Comparison of ENCODE assay signal across 14 cellular contexts in genomic region chr3:190902292-190902691, GRCh38. TPM values are rescaled to one million over a fixed set of nuclear protein-coding genes. Genes with fewer than 3 reads are reported as not detected.
"Had no signal": no experiment of that assay in that cellular context is flagged by ENCODE, and none has a peak within 500 bp of the region (broad histone marks: within the 10 kb centered on the region; RNA-seq: fewer than 3 reads in every experiment).

No MANE protein-coding gene starts in this region.

- H3K4me3 ChIP-seq: lower lobe of right lung, neural progenitor cell, testis had no signal

- H3K27me3 ChIP-seq: neural progenitor cell, testis had no signal

- H2AFZ ChIP-seq: neural progenitor cell, parathyroid adenoma had no signal

- H3K4me1 ChIP-seq: lower lobe of right lung, neural progenitor cell, parathyroid adenoma, testis had no signal

- DNase-seq: activated effector memory CD4-positive, alpha-beta T cell treated with Interleukin-2 at 50 U/mL for 16 hours; activated T-cell treated with anti-CD3 and anti-CD28 coated beads, Interleukin-2, amount 50 U/mL, for 1 hour; effector memory CD8-positive, alpha-beta T cell; erythroblast; hypothalamus; lower lobe of right lung; midbrain; stimulated activated CD4-positive, alpha-beta T cell treated with anti-CD3 and anti-CD28 coated beads, Interleukin-4, amount 100 ng/mL, for 1 hour; stimulated activated naive CD8-positive, alpha-beta T cell treated with anti-CD3 and anti-CD28 coated beads, Interleukin-15, amount 100 ng/mL, for 72 hours; testis had no signal

- H3K9ac ChIP-seq: neural progenitor cell, parathyroid adenoma had no signal

- H3K4me2 ChIP-seq: neural progenitor cell had no signal

- H3K27ac ChIP-seq: lower lobe of right lung, neural progenitor cell, parathyroid adenoma, testis had no signal

- H3K9me3 ChIP-seq: lower lobe of right lung, testis had no signal

- H3K36me3 ChIP-seq: lower lobe of right lung, neural progenitor cell had no signal

- ATAC-seq: activated CD4-positive, CD25-positive, alpha-beta regulatory T cell treated with anti-CD3 and anti-CD28 coated beads, Interleukin-2, amount 50 U/mL, for 24 hours; effector memory CD8-positive, alpha-beta T cell; lower lobe of right lung; stimulated activated naive CD8-positive, alpha-beta T cell treated with anti-CD3 and anti-CD28 coated beads, Interleukin-15, amount 100 ng/mL, for 72 hours had no signal

- H3K79me2 ChIP-seq: parathyroid adenoma had no signal

RNA-seq across cellular contexts. Expression of gene GMNC, which starts 39.8 kb away (rescaled TPM):
- total RNA-seq: lower lobe of right lung, ureter had no signal
